24 cellular contexts compared by ENCODE assay signal in genomic region chr1:187680823-187681222, GRCh38.
A peak's percentile ranks its signal among the peaks of the same experiment; 100 is the strongest.
DNase-seq lines count a peak whose midpoint lies in the region; ATAC-seq, FAIRE-seq and TF ChIP-seq lines count a peak whose summit lies in the region.
"Had no signal": no experiment of that assay in that cellular context is flagged by ENCODE, and none has a peak within 500 bp of the region (broad histone marks: within the 10 kb centered on the region; RNA-seq: fewer than 3 reads in every experiment).

No MANE protein-coding gene starts in this region.

- no peaks in the 10 kb centered on the region for H3K36me3 ChIP-seq in trophoblast cell (ENCODE audit: control insufficient read depth in 1 of 2, insufficient read depth in 2 of 2, low read length in 2 of 2)
- H3K36me3 ChIP-seq: left ventricle myocardium inferior, Peyer's patch, suprapubic skin had no signal

- no peak overlapping the region for H4K91ac ChIP-seq in trophoblast cell (ENCODE audit: low read depth, low read length)

- H3K79me2 ChIP-seq in trophoblast cell (ENCODE audit: control insufficient read depth, insufficient read depth, low read length, poor library complexity), result no peaks in the 10 kb centered on the region

- no peak overlapping the region for H3K18ac ChIP-seq in trophoblast cell (ENCODE audit: low read length)

- FAIRE-seq in H54 (lab: Jason Lieb, UNC), result peak; percentile 45
- FAIRE-seq: GM12878 had no signal

- no peak overlapping the region for H3K27ac Mint-ChIP-seq in activated CD8-positive, alpha-beta T cell treated with anti-CD3 and anti-CD28 coated beads for 36 hours
- H3K27ac Mint-ChIP-seq: B cell had no signal

- no peak for ATAC-seq in GM21423 (IDR thresholded peaks at IDR 0.05; ENCODE audit: unreplicated experiment)
- no peak for ATAC-seq in activated CD8-positive, alpha-beta T cell treated with anti-CD3 and anti-CD28 coated beads for 36 hours
- ATAC-seq: GM12878 had no signal

- CTCF ChIA-PET in activated CD8-positive, alpha-beta T cell treated with anti-CD3 and anti-CD28 coated beads for 36 hours (lab: Charles Lee), result no interaction called here

- no peak overlapping the region for H3K4me3 Mint-ChIP-seq in activated CD8-positive, alpha-beta T cell treated with anti-CD3 and anti-CD28 coated beads for 36 hours
- H3K4me3 Mint-ChIP-seq: B cell had no signal

- H3K9me3 ChIP-seq in trophoblast cell (ENCODE audit: insufficient read depth, low read depth, low read length), result no peaks in the 10 kb centered on the region
- H3K9me3 ChIP-seq: left ventricle myocardium inferior, Peyer's patch, suprapubic skin had no signal

- H2BK120ac ChIP-seq in trophoblast cell (ENCODE audit: insufficient read depth, low read length, poor library complexity), result no peak overlapping the region

- H3K36me3 Mint-ChIP-seq in activated CD8-positive, alpha-beta T cell treated with anti-CD3 and anti-CD28 coated beads for 36 hours (ENCODE audit: low read depth), result no peaks in the 10 kb centered on the region

- no peak for TF ChIP-seq POLR2A in H54 (IDR thresholded peaks at IDR 0.05; ENCODE audit: low read depth, low read length)

- H3K4me2 ChIP-seq in trophoblast cell (ENCODE audit: low read length), result no peak overlapping the region

- H3K27me3 Mint-ChIP-seq in activated CD8-positive, alpha-beta T cell treated with anti-CD3 and anti-CD28 coated beads for 36 hours, result no peaks in the 10 kb centered on the region
- H3K27me3 Mint-ChIP-seq: B cell had no signal

- no peak overlapping the region for H4K12ac ChIP-seq in trophoblast cell (ENCODE audit: low read depth, low read length)

- H2AK5ac ChIP-seq in trophoblast cell (ENCODE audit: low read length), result no peak overlapping the region

- H3K4me1 Mint-ChIP-seq in activated CD8-positive, alpha-beta T cell treated with anti-CD3 and anti-CD28 coated beads for 36 hours (ENCODE audit: low read depth), result no peaks in the 10 kb centered on the region
- H3K4me1 Mint-ChIP-seq: B cell had no signal

- no peaks in the 10 kb centered on the region for H3K27me3 ChIP-seq in trophoblast cell (ENCODE audit: insufficient read depth, low read length)
- H3K27me3 ChIP-seq: Peyer's patch, suprapubic skin had no signal

- intact Hi-C loops in activated CD8-positive, alpha-beta T cell treated with anti-CD3 and anti-CD28 coated beads for 36 hours (cut with micrococcal nuclease), result no loop called here

- peaks cover 3% of the 10 kb centered on the region for H3K9me3 Mint-ChIP-seq in activated CD8-positive, alpha-beta T cell treated with anti-CD3 and anti-CD28 coated beads for 36 hours

- DNase-seq in H54 (ENCODE audit: insufficient read length, low spot score), result no peak
- peak; percentile 69 for DNase-seq in amniotic epithelial cell (ENCODE audit: low read depth)
- DNase-seq in foreskin fibroblast, result peak; percentile 53 to 64
- peak; percentile 14 to 43 for DNase-seq in trophoblast cell
- no peak for DNase-seq in NCI-H345 (lab: John Stamatoyannopoulos, UW)
- DNase-seq in activated CD4-positive, CD25-positive, alpha-beta regulatory T cell (lab: John Stamatoyannopoulos, UW), result no peak
- no peak for DNase-seq in activated CD8-positive, alpha-beta T cell treated with anti-CD3 and anti-CD28 coated beads for 36 hours
- DNase-seq: activated CD4-positive, alpha-beta T cell treated with anti-CD3 and anti-CD28 coated beads for 4 hours; activated CD8-positive, alpha-beta memory T cell treated with anti-CD3 and anti-CD28 coated beads, Interleukin-2, amount 50 U/mL, for 4 hours; activated gamma-delta T cell treated with Interleukin-2 at 50 U/mL for 16 hours; aorta; Karpas-422; left ventricle myocardium inferior; NCI-H1092 treated with DMSO at 0.1 percent for 48 hours; NCI-H2171 treated with DMSO at 0.1 percent for 48 hours; Peyer's patch; stimulated activated CD4-positive, alpha-beta T cell treated with anti-CD3 and anti-CD28 coated beads, Interleukin-12 subunit alpha, Interleukin-12 subunit beta, amount 100 ng/mL, for 4 hours; T1000 had no signal

- H3K9ac ChIP-seq in trophoblast cell (ENCODE audit: low read length), result no peak overlapping the region

- H3K79me1 ChIP-seq in trophoblast cell (ENCODE audit: low read length), result peaks cover 2% of the 10 kb centered on the region

- no peaks in the 10 kb centered on the region for H3K4me1 ChIP-seq in trophoblast cell (ENCODE audit: control insufficient read depth in 1 of 2, insufficient read depth in 2 of 2, low read length in 2 of 2)
- H3K4me1 ChIP-seq: left ventricle myocardium inferior, Peyer's patch, suprapubic skin had no signal

- no peak overlapping the region for H3K23ac ChIP-seq in trophoblast cell (ENCODE audit: low read length)

- H3K4me3 ChIP-seq in foreskin fibroblast (ENCODE audit: low read depth in 1 of 2, low read length in 2 of 2) (no peak overlapping the region), trophoblast cell (ENCODE audit: low read depth, low read length) (no peak overlapping the region)
- H3K4me3 ChIP-seq: coronary artery, GM12878, left ventricle myocardium inferior, Peyer's patch, SK-N-MC, suprapubic skin had no signal

- H2AFZ ChIP-seq in trophoblast cell (ENCODE audit: insufficient read depth, low read length, poor library complexity), result no peak overlapping the region

- H2BK5ac ChIP-seq in trophoblast cell (ENCODE audit: low read depth, low read length, poor library complexity), result no peak overlapping the region

- no peak overlapping the region for H2BK12ac ChIP-seq in trophoblast cell (ENCODE audit: low read length)

- 100% methylated on average over 1 of the region's 1 CpG for WGBS in trophoblast cell (ENCODE audit: extremely low coverage, insufficient coverage, insufficient read length)

- POLR2A ChIA-PET in activated CD8-positive, alpha-beta T cell treated with anti-CD3 and anti-CD28 coated beads for 36 hours (lab: Charles Lee), result no interaction called here

- no peak overlapping the region for H3K14ac ChIP-seq in trophoblast cell (ENCODE audit: low read length)

- H4K8ac ChIP-seq in trophoblast cell (ENCODE audit: low read depth, low read length), result no peak overlapping the region

- H3K4ac ChIP-seq in trophoblast cell (ENCODE audit: low read depth, low read length), result no peak overlapping the region

- H3K27ac ChIP-seq in trophoblast cell (ENCODE audit: low read depth, low read length), result no peak overlapping the region
- H3K27ac ChIP-seq: coronary artery, left ventricle myocardium inferior, Peyer's patch, SK-N-MC, suprapubic skin had no signal

- TF ChIP-seq CTCF in foreskin fibroblast (IDR thresholded peaks at IDR 0.05; ENCODE audit: low read depth, low read length), result no peak
- TF ChIP-seq CTCF in activated CD8-positive, alpha-beta T cell treated with anti-CD3 and anti-CD28 coated beads for 36 hours (IDR thresholded peaks at IDR 0.05), result no peak

Comparison
In these comparisons a context has a peak if more than half of its experiments do, and no peak if none do; other contexts are left out.
1. DNase-seq: peak in amniotic epithelial cell (single experiment), foreskin fibroblast (2 of 2) and trophoblast cell (2 of 2); none in H54 (single experiment), NCI-H345 (single experiment), activated CD4-positive, CD25-positive, alpha-beta regulatory T cell (0 of 4) and activated CD8-positive, alpha-beta T cell treated with anti-CD3 and anti-CD28 coated beads for 36 hours (single experiment).